Comparison of ENCODE assay signal across 30 cellular contexts in genomic region chr10:133129854-133130495, GRCh38. TPM values are rescaled to one million over a fixed set of nuclear protein-coding genes. Genes with fewer than 3 reads are reported as not detected.
"Had no signal": no experiment of that assay in that cellular context is flagged by ENCODE, and none has a peak within 500 bp of the region (broad histone marks: within the 10 kb centered on the region; RNA-seq: fewer than 3 reads in every experiment).

No MANE protein-coding gene starts in this region.

- H3K4me1 ChIP-seq: body of pancreas, suprapubic skin, tibial nerve had no signal

- H3K4me2 ChIP-seq: hepatocyte had no signal

- H3K9me3 ChIP-seq: body of pancreas, esophagus muscularis mucosa, left ventricle myocardium inferior, ovary, stomach, suprapubic skin had no signal

- DNase-seq: activated CD4-positive, alpha-beta T cell treated with anti-CD3 and anti-CD28 coated beads, Interleukin-2, amount 10 ng/mL, durations not matched to agents 7 days and 5 days; activated CD4-positive, CD25-positive, alpha-beta regulatory T cell treated with anti-CD3 and anti-CD28 coated beads, Interleukin-2, amount 50 U/mL, for 72 hours; activated naive CD4-positive, alpha-beta T cell treated with anti-CD3 and anti-CD28 coated beads, Interleukin-2, amount 10 ng/mL, durations not matched to agents 7 days and 5 days; amygdala; effector memory CD4-positive, alpha-beta T cell; glutamatergic neuron; immature natural killer cell; kidney glomerular epithelial cell; midbrain; natural killer cell; small intestine; stimulated activated CD4-positive, alpha-beta T cell treated with anti-CD3 and anti-CD28 coated beads, Interleukin-2, amount 100 ng/mL, for 24 hours; stomach; WERI-Rb-1 had no signal

- ATAC-seq: body of pancreas, natural killer cell, right cardiac atrium, T-cell had no signal

- H2AFZ ChIP-seq: hepatocyte had no signal

- H3K27ac ChIP-seq: body of pancreas, cardiac muscle cell, esophagus muscularis mucosa, hepatocyte, left ventricle myocardium inferior, ovary, stomach, suprapubic skin, tibial nerve, WERI-Rb-1 had no signal

- H3K36me3 ChIP-seq: cardiac muscle cell, esophagus muscularis mucosa, left ventricle myocardium inferior, ovary, stomach, suprapubic skin, tibial nerve, WERI-Rb-1 had no signal

- FAIRE-seq: endothelial cell of umbilical vein, frontal cortex, small intestine, TTC549 had no signal

- H3K4me3 ChIP-seq: body of pancreas, cardiac muscle cell, esophagus muscularis mucosa, hepatocyte, left ventricle myocardium inferior, ovary, stomach, suprapubic skin, tibial nerve had no signal

- H3K27me3 ChIP-seq: body of pancreas, cardiac muscle cell, ovary, tibial nerve had no signal

- H3K79me2 ChIP-seq: hepatocyte had no signal

RNA-seq across cellular contexts. Expression of gene KNDC1, which starts 30.0 kb away (rescaled TPM):
- total RNA-seq: endothelial cell of umbilical vein, pulmonary artery endothelial cell had no signal
- polyA plus RNA-seq: endothelial cell of umbilical vein, immature natural killer cell had no signal

RNA-seq across cellular contexts. Expression of gene ADGRA1, which starts 42.3 kb away (rescaled TPM):
- total RNA-seq: activated CD4-positive, alpha-beta T cell treated with anti-CD3 and anti-CD28 coated beads, Interleukin-2, amount 10 ng/mL, durations not matched to agents 7 days and 5 days; activated T-helper 2 cell treated with anti-CD3 and anti-CD28 coated beads, Interferon-gamma antibody, Interleukin-2, Interleukin-4, amounts not matched to agents 10 μg/mL and 5 μg/mL and 100 μg/mL, durations not matched to agents 14 hours and 24 hours and 36 hours; dermis microvascular lymphatic vessel endothelial cell; endothelial cell of umbilical vein; left ventricle myocardium inferior; natural killer cell; pulmonary artery endothelial cell; suprapubic skin; T-cell had no signal
- polyA plus RNA-seq: endothelial cell of umbilical vein, hepatocyte, immature natural killer cell, ovary, stomach had no signal
